In the genomic region with DNA sequence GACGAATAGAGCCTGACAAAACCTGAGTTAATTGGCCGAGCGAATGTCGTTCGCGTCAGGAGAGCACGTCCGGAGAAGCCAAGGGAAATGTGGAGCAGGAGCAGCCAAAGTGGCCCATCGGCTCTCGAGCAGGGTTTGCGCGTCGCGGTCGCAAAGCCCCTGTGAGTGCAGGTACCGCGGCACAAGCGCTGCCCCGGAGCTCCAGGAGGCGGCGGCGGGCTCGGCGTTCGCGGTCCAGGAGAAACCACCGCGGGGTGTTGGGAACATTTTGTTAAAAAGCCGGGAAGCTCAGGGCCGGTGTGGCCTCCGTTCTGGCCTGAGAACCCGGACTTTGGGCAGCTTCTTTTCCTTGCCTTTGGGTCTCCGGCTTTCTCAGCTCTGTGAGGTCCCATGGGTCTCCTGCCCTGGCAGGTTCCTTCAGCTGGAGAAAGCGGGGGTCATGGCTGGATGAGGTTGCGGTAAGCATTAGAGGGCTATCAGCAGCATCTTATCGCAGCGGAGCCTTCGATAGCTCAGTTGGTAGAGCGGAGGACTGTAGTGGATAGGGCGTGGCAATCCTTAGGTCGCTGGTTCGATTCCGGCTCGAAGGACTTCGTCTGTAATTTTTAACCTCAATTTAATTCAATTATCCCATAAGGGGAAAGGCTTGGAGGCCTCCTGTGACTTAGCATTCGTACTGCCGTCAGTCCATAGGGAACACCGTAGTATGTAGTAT, we compare ENCODE assay signal across 8 cellular contexts. TPM values are rescaled to one million over a fixed set of nuclear protein-coding genes. Genes with fewer than 3 reads are reported as not detected.
DNase-seq lines count a peak whose midpoint lies in the region; ATAC-seq and TF ChIP-seq lines count a peak whose summit lies in the region.

No MANE protein-coding gene starts in this region.

- ATAC-seq in GM19025 (IDR thresholded peaks at IDR 0.05; ENCODE audit: low read depth, unreplicated experiment): peak; percentile 50
- peak; percentile 47 for ATAC-seq in HG03280 (IDR thresholded peaks at IDR 0.05; ENCODE audit: unreplicated experiment)
- peak; percentile 70 to 77 for ATAC-seq in activated CD4-positive, CD25-positive, alpha-beta regulatory T cell treated with anti-CD3 and anti-CD28 coated beads, Interleukin-2, amount 50 U/mL, for 24 hours

- no peaks in the 10 kb centered on the region for H3K27me3 ChIP-seq in kidney epithelial cell (ENCODE audit: control insufficient read depth, insufficient read depth, low read length)

- H3K4me3 ChIP-seq in AG10803 (ENCODE audit: low read length): peak overlapping the region; percentile 89
- peak overlapping the region; percentile 74 for H3K4me3 ChIP-seq in kidney epithelial cell (ENCODE audit: low read depth, low read length)

- peak; percentile 97 for DNase-seq in AG10803 (ENCODE audit: low read depth)
- DNase-seq in NCI-H345 treated with DMSO at 0.1 percent for 48 hours (lab: John Stamatoyannopoulos, UW; ENCODE audit: unreplicated experiment): peak; percentile 99
- peak; percentile 92 for DNase-seq in cerebellum (ENCODE audit: low spot score)
- peak; percentile 64 for DNase-seq in kidney epithelial cell (ENCODE audit: low read depth)
- DNase-seq in stimulated activated CD4-positive, alpha-beta T cell treated with anti-CD3 and anti-CD28 coated beads, Interleukin-15, amount 100 ng/mL, for 48 hours (ENCODE audit: low read depth in 2 of 2): peak; percentile 82 to 84

- TF ChIP-seq CTCF in AG10803 (conservative IDR thresholded peaks at IDR 0.05; ENCODE audit: low read length): peak; percentile 40
- peak; percentile 33 for TF ChIP-seq CTCF in kidney epithelial cell (IDR thresholded peaks at IDR 0.05; ENCODE audit: insufficient read depth, low read length, poor library complexity, severe bottlenecking)

- H3K36me3 ChIP-seq in kidney epithelial cell (ENCODE audit: control insufficient read depth, insufficient read depth, low read length): no peaks in the 10 kb centered on the region

RNA-seq across cellular contexts. Expression of gene AGBL5, which starts 1.0 kb away (rescaled TPM):
- 20.1 TPM for total RNA-seq in cerebellum
- 28.6 and 32.0 TPM in 2 replicates for total RNA-seq in kidney epithelial cell

RNA-seq across cellular contexts. Expression of gene TMEM214, which starts 17.7 kb away (rescaled TPM):
- total RNA-seq in cerebellum (18.8 TPM), kidney epithelial cell (27.0 and 36.1 TPM in 2 replicates)

RNA-seq across cellular contexts. Expression of gene OST4, which starts 21.0 kb away (rescaled TPM):
- total RNA-seq in cerebellum: 118 TPM
- total RNA-seq in kidney epithelial cell: 237 and 272 TPM in 2 replicates

RNA-seq across cellular contexts. Expression of gene EMILIN1, which starts 28.0 kb away (rescaled TPM):
- total RNA-seq in cerebellum: 2.4 TPM
- total RNA-seq in kidney epithelial cell: 7.4 and 9.5 TPM in 2 replicates

RNA-seq across cellular contexts. Expression of gene KHK, which starts 36.1 kb away (rescaled TPM):
- total RNA-seq in cerebellum (3.6 TPM), kidney epithelial cell (3.1 and 3.8 TPM in 2 replicates)

Comparison
In these comparisons a context has a peak if more than half of its experiments do, and no peak if none do; other contexts are left out.
1. Peak in every context shown above with its lines: DNase-seq, ATAC-seq and H3K4me3 ChIP-seq.